Comparison of ENCODE assay signal across 1 cellular context in the genomic region with DNA sequence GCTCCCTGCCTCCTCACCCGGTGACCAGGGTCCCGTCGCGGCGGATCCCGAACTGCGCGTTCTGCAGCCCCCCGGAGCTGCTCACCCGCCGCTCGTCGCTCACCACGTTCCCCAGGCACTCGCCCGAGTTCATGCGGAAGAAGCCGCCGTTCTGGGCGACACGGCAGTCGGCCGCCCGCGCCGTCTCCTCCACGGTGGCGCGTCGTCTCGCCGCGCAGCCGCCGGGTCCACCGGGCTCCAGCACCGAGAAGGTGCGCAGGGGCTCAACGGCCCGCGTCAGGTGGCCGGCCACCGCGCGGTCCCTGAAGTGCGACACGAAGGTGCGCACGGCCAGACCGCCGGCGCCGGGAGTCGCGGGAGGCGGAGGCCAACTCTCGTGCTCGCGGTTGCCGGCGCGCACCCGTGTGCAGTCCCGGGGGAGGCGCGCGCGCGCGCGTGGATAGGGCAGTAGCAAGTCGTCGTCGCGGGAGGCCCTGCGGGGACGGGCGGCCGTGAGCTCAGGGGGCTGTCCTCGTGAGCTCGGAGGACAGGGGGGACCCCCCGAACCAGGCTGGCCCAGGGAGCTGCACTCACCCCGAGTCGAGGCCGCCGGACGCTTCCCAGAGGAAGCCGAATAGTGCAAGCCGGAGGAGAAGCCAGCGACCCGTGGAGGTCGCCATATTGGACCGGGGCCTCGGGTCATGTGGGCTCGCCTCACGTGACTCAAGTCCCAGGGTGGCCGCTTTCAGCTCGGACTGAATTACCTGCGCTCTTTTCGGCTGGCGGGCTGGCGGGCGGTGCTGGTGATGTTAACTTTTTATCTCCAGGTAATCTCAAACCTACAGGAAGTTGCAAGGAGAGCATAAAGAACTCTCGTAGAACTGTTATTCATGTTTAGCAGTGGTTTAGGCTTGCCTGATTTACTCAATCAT.
A peak's percentile ranks its signal among the peaks of the same experiment; 100 is the strongest.
TF ChIP-seq lines count a peak whose summit lies in the region.

A gene with protein sequence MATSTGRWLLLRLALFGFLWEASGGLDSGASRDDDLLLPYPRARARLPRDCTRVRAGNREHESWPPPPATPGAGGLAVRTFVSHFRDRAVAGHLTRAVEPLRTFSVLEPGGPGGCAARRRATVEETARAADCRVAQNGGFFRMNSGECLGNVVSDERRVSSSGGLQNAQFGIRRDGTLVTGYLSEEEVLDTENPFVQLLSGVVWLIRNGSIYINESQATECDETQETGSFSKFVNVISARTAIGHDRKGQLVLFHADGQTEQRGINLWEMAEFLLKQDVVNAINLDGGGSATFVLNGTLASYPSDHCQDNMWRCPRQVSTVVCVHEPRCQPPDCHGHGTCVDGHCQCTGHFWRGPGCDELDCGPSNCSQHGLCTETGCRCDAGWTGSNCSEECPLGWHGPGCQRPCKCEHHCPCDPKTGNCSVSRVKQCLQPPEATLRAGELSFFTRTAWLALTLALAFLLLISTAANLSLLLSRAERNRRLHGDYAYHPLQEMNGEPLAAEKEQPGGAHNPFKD (minus strand): TSS at position 680 of the 911 bp plus-strand sequence. CDS start 21 bp downstream, at position 659.

TF ChIP-seq in WTC11, 78 proteins besides CTCF, POLR2A, EP300 and RAD21 (continued from another document and continues in another):
- TF ChIP-seq, protein P1, sequence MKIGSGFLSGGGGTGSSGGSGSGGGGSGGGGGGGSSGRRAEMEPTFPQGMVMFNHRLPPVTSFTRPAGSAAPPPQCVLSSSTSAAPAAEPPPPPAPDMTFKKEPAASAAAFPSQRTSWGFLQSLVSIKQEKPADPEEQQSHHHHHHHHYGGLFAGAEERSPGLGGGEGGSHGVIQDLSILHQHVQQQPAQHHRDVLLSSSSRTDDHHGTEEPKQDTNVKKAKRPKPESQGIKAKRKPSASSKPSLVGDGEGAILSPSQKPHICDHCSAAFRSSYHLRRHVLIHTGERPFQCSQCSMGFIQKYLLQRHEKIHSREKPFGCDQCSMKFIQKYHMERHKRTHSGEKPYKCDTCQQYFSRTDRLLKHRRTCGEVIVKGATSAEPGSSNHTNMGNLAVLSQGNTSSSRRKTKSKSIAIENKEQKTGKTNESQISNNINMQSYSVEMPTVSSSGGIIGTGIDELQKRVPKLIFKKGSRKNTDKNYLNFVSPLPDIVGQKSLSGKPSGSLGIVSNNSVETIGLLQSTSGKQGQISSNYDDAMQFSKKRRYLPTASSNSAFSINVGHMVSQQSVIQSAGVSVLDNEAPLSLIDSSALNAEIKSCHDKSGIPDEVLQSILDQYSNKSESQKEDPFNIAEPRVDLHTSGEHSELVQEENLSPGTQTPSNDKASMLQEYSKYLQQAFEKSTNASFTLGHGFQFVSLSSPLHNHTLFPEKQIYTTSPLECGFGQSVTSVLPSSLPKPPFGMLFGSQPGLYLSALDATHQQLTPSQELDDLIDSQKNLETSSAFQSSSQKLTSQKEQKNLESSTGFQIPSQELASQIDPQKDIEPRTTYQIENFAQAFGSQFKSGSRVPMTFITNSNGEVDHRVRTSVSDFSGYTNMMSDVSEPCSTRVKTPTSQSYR (CRISPR knock-in tag; IDR thresholded peaks at IDR 0.05): no peak
- TF ChIP-seq, protein P2, sequence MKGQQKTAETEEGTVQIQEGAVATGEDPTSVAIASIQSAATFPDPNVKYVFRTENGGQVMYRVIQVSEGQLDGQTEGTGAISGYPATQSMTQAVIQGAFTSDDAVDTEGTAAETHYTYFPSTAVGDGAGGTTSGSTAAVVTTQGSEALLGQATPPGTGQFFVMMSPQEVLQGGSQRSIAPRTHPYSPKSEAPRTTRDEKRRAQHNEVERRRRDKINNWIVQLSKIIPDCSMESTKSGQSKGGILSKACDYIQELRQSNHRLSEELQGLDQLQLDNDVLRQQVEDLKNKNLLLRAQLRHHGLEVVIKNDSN (CRISPR knock-in tag; IDR thresholded peaks at IDR 0.05): peak; percentile 100
- TF ChIP-seq, protein P3, sequence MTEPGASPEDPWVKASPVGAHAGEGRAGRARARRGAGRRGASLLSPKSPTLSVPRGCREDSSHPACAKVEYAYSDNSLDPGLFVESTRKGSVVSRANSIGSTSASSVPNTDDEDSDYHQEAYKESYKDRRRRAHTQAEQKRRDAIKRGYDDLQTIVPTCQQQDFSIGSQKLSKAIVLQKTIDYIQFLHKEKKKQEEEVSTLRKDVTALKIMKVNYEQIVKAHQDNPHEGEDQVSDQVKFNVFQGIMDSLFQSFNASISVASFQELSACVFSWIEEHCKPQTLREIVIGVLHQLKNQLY (CRISPR knock-in tag; IDR thresholded peaks at IDR 0.05): no peak
- TF ChIP-seq OVOL2 (CRISPR knock-in tag; IDR thresholded peaks at IDR 0.05; ENCODE audit: borderline replicate concordance) (no peak), NFATC4 (CRISPR knock-in tag; IDR thresholded peaks at IDR 0.05) (no peak), ZNF138 (CRISPR knock-in tag; conservative IDR thresholded peaks at IDR 0.05) (no peak), ZNF317 (CRISPR knock-in tag; IDR thresholded peaks at IDR 0.05; ENCODE audit: borderline replicate concordance, low read depth) (no peak), JUN (CRISPR knock-in tag; IDR thresholded peaks at IDR 0.05) (peak; percentile 77), MYBL2 (CRISPR knock-in tag; IDR thresholded peaks at IDR 0.05) (no peak), TP53 (CRISPR knock-in tag; IDR thresholded peaks at IDR 0.05) (peak; percentile 26; the same call in 1 of the 2 replicates), GTF2I (CRISPR knock-in tag; conservative IDR thresholded peaks at IDR 0.05) (no peak), CREB1 (CRISPR knock-in tag; IDR thresholded peaks at IDR 0.05) (no peak), KAT7 (CRISPR knock-in tag; IDR thresholded peaks at IDR 0.05; ENCODE audit: borderline replicate concordance) (no peak), ESRRA (CRISPR knock-in tag; IDR thresholded peaks at IDR 0.05; ENCODE audit: borderline replicate concordance) (peak; percentile 24; the same call in 1 of the 2 replicates), ATF1 (CRISPR knock-in tag; IDR thresholded peaks at IDR 0.05) (no peak), MXD4 (CRISPR knock-in tag; IDR thresholded peaks at IDR 0.05; ENCODE audit: borderline replicate concordance) (no peak), TEAD4 (CRISPR knock-in tag; IDR thresholded peaks at IDR 0.05) (no peak; the same call in 1 of the 2 replicates), GABPB1 (CRISPR knock-in tag; IDR thresholded peaks at IDR 0.05) (peak; percentile 86), ZNF232 (CRISPR knock-in tag; IDR thresholded peaks at IDR 0.05) (no peak), HMGA2 (CRISPR knock-in tag; IDR thresholded peaks at IDR 0.05) (no peak)
- TF ChIP-seq, protein P4, sequence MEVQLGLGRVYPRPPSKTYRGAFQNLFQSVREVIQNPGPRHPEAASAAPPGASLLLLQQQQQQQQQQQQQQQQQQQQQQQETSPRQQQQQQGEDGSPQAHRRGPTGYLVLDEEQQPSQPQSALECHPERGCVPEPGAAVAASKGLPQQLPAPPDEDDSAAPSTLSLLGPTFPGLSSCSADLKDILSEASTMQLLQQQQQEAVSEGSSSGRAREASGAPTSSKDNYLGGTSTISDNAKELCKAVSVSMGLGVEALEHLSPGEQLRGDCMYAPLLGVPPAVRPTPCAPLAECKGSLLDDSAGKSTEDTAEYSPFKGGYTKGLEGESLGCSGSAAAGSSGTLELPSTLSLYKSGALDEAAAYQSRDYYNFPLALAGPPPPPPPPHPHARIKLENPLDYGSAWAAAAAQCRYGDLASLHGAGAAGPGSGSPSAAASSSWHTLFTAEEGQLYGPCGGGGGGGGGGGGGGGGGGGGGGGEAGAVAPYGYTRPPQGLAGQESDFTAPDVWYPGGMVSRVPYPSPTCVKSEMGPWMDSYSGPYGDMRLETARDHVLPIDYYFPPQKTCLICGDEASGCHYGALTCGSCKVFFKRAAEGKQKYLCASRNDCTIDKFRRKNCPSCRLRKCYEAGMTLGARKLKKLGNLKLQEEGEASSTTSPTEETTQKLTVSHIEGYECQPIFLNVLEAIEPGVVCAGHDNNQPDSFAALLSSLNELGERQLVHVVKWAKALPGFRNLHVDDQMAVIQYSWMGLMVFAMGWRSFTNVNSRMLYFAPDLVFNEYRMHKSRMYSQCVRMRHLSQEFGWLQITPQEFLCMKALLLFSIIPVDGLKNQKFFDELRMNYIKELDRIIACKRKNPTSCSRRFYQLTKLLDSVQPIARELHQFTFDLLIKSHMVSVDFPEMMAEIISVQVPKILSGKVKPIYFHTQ (CRISPR knock-in tag; IDR thresholded peaks at IDR 0.05): no peak
- TF ChIP-seq, protein P5, sequence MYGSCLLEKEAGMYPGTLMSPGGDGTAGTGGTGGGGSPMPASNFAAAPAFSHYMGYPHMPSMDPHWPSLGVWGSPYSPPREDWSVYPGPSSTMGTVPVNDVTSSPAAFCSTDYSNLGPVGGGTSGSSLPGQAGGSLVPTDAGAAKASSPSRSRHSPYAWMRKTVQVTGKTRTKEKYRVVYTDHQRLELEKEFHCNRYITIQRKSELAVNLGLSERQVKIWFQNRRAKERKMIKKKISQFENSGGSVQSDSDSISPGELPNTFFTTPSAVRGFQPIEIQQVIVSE (CRISPR knock-in tag; IDR thresholded peaks at IDR 0.05; ENCODE audit: borderline replicate concordance): no peak
- TF ChIP-seq, protein P6, sequence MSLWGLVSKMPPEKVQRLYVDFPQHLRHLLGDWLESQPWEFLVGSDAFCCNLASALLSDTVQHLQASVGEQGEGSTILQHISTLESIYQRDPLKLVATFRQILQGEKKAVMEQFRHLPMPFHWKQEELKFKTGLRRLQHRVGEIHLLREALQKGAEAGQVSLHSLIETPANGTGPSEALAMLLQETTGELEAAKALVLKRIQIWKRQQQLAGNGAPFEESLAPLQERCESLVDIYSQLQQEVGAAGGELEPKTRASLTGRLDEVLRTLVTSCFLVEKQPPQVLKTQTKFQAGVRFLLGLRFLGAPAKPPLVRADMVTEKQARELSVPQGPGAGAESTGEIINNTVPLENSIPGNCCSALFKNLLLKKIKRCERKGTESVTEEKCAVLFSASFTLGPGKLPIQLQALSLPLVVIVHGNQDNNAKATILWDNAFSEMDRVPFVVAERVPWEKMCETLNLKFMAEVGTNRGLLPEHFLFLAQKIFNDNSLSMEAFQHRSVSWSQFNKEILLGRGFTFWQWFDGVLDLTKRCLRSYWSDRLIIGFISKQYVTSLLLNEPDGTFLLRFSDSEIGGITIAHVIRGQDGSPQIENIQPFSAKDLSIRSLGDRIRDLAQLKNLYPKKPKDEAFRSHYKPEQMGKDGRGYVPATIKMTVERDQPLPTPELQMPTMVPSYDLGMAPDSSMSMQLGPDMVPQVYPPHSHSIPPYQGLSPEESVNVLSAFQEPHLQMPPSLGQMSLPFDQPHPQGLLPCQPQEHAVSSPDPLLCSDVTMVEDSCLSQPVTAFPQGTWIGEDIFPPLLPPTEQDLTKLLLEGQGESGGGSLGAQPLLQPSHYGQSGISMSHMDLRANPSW (CRISPR knock-in tag; conservative IDR thresholded peaks at IDR 0.05; ENCODE audit: low read depth): no peak
- TF ChIP-seq, protein P7, sequence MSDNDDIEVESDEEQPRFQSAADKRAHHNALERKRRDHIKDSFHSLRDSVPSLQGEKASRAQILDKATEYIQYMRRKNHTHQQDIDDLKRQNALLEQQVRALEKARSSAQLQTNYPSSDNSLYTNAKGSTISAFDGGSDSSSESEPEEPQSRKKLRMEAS (CRISPR knock-in tag; IDR thresholded peaks at IDR 0.05): peak; percentile 49; the same call in 1 of the 2 replicates
- TF ChIP-seq, protein P8, sequence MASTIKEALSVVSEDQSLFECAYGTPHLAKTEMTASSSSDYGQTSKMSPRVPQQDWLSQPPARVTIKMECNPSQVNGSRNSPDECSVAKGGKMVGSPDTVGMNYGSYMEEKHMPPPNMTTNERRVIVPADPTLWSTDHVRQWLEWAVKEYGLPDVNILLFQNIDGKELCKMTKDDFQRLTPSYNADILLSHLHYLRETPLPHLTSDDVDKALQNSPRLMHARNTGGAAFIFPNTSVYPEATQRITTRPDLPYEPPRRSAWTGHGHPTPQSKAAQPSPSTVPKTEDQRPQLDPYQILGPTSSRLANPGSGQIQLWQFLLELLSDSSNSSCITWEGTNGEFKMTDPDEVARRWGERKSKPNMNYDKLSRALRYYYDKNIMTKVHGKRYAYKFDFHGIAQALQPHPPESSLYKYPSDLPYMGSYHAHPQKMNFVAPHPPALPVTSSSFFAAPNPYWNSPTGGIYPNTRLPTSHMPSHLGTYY (CRISPR knock-in tag; IDR thresholded peaks at IDR 0.05): no peak
- TF ChIP-seq, protein P9, sequence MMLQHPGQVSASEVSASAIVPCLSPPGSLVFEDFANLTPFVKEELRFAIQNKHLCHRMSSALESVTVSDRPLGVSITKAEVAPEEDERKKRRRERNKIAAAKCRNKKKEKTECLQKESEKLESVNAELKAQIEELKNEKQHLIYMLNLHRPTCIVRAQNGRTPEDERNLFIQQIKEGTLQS (CRISPR knock-in tag; conservative IDR thresholded peaks at IDR 0.05): no peak
- TF ChIP-seq, protein P10, sequence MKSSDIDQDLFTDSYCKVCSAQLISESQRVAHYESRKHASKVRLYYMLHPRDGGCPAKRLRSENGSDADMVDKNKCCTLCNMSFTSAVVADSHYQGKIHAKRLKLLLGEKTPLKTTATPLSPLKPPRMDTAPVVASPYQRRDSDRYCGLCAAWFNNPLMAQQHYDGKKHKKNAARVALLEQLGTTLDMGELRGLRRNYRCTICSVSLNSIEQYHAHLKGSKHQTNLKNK (CRISPR knock-in tag; IDR thresholded peaks at IDR 0.05): no peak
- TF ChIP-seq, protein P11, sequence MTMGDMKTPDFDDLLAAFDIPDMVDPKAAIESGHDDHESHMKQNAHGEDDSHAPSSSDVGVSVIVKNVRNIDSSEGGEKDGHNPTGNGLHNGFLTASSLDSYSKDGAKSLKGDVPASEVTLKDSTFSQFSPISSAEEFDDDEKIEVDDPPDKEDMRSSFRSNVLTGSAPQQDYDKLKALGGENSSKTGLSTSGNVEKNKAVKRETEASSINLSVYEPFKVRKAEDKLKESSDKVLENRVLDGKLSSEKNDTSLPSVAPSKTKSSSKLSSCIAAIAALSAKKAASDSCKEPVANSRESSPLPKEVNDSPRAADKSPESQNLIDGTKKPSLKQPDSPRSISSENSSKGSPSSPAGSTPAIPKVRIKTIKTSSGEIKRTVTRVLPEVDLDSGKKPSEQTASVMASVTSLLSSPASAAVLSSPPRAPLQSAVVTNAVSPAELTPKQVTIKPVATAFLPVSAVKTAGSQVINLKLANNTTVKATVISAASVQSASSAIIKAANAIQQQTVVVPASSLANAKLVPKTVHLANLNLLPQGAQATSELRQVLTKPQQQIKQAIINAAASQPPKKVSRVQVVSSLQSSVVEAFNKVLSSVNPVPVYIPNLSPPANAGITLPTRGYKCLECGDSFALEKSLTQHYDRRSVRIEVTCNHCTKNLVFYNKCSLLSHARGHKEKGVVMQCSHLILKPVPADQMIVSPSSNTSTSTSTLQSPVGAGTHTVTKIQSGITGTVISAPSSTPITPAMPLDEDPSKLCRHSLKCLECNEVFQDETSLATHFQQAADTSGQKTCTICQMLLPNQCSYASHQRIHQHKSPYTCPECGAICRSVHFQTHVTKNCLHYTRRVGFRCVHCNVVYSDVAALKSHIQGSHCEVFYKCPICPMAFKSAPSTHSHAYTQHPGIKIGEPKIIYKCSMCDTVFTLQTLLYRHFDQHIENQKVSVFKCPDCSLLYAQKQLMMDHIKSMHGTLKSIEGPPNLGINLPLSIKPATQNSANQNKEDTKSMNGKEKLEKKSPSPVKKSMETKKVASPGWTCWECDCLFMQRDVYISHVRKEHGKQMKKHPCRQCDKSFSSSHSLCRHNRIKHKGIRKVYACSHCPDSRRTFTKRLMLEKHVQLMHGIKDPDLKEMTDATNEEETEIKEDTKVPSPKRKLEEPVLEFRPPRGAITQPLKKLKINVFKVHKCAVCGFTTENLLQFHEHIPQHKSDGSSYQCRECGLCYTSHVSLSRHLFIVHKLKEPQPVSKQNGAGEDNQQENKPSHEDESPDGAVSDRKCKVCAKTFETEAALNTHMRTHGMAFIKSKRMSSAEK (CRISPR knock-in tag; IDR thresholded peaks at IDR 0.05; ENCODE audit: borderline replicate concordance): no peak
